ENCODE assay signal across 8 cellular contexts in the genomic region with DNA sequence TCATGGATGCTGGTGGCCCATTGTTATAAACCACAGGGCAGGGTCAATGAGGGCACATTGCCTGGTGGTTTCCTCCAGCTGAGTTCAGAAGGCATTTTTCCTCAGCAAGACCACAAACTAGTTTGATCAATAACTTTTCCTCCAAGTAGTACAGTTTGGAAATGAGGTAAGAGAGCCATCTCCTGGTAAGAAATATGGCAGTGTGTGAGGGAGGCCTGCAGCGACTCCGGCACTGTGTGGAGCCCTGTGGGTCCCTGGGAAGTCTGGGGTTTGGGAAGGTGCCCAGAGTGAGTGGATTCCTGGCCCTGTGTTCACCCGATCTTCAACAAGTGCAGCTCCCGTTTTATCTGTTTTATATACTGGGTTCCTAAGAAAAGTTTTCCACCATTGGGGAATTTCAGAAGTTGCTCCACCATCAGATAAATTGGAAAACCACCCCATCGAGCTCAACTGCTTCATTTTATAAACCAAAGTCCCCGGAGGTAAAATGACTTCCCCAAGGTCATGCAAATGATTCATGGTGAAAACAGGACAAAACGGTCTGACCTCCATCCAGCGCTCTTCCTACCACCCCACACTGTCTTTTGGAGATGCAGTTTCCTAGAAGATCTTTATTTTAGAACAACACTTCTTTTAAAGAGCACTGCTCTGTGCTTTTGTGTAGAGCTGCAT.
DNase-seq lines count a peak whose midpoint lies in the region; ATAC-seq and TF ChIP-seq lines count a peak whose summit lies in the region.

No MANE protein-coding gene starts in this region.

- peak in 1 of 2 donors; percentile 21 for TF ChIP-seq CTCF in right atrium auricular region (IDR thresholded peaks at IDR 0.05)
- peak; percentile 70 for TF ChIP-seq CTCF in fibroblast of villous mesenchyme (IDR thresholded peaks at IDR 0.05; ENCODE audit: insufficient read depth, low read depth, low read length)
- TF ChIP-seq CTCF in uterus (IDR thresholded peaks at IDR 0.05) = peak; percentile 10 to 40 (median 25)

- H3K27ac ChIP-seq in right atrium auricular region (no peak overlapping the region), uterus (peak overlapping the region in 1 of 2 donors; percentile 9)

- DNase-seq in left cardiac atrium (no peak), right atrium auricular region (ENCODE audit: low spot score) (no peak), fibroblast of villous mesenchyme (ENCODE audit: low read depth) (peak; percentile 75), uterus (peak; percentile 51 to 55), G401 (ENCODE audit: low spot score) (no peak)

- in situ Hi-C loops in G401 (cut with HindIII; ENCODE audit: low sequenced_read_pairs) = no loop called here

- H3K27me3 ChIP-seq in right atrium auricular region (no peaks in the 10 kb centered on the region), uterus (no peaks in the 10 kb centered on the region)

- intact Hi-C loops in left cardiac atrium (cut with DNase I) (no loop called here), uterus (cut with DNase I; ENCODE audit: low total_unique reads) (no loop called here)

- H3K9me3 ChIP-seq in right atrium auricular region = no peaks in the 10 kb centered on the region
- no peaks in the 10 kb centered on the region for H3K9me3 ChIP-seq in uterus

- H3K4me3 ChIP-seq in right atrium auricular region (no peak overlapping the region), fibroblast of villous mesenchyme (ENCODE audit: low read depth, low read length) (no peak overlapping the region), uterus (no peak overlapping the region)

- ATAC-seq in left cardiac atrium = peak; percentile 54 to 87
- ATAC-seq in SK-N-SH treated with all-trans-retinoic acid at 6 μM for 48 hours = peak; percentile 89
- no peak for ATAC-seq in GM18858 (IDR thresholded peaks at IDR 0.05; ENCODE audit: unreplicated experiment)
- ATAC-seq in HG03521 (IDR thresholded peaks at IDR 0.05; ENCODE audit: unreplicated experiment) = no peak

- no peaks in the 10 kb centered on the region for H3K36me3 ChIP-seq in right atrium auricular region
- no peaks in the 10 kb centered on the region for H3K36me3 ChIP-seq in uterus

- H3K4me1 ChIP-seq in right atrium auricular region = no peaks in the 10 kb centered on the region
- H3K4me1 ChIP-seq in uterus = no peaks in the 10 kb centered on the region

- TF ChIP-seq POLR2A in uterus (IDR thresholded peaks at IDR 0.05) = no peak

TF ChIP-seq in SK-N-SH treated with all-trans-retinoic acid at 6 μM for 48 hours, 23 proteins besides CTCF, POLR2A, EP300 and RAD21:
- no peak for TF ChIP-seq BACH2 (CRISPR knock-in tag; IDR thresholded peaks at IDR 0.05; ENCODE audit: borderline replicate concordance)
- TF ChIP-seq ZFP3 (CRISPR knock-in tag; IDR thresholded peaks at IDR 0.05) = no peak
- no peak for TF ChIP-seq ARNTL (CRISPR knock-in tag; IDR thresholded peaks at IDR 0.05; ENCODE audit: borderline replicate concordance, low read depth)
- TF ChIP-seq, protein P1, sequence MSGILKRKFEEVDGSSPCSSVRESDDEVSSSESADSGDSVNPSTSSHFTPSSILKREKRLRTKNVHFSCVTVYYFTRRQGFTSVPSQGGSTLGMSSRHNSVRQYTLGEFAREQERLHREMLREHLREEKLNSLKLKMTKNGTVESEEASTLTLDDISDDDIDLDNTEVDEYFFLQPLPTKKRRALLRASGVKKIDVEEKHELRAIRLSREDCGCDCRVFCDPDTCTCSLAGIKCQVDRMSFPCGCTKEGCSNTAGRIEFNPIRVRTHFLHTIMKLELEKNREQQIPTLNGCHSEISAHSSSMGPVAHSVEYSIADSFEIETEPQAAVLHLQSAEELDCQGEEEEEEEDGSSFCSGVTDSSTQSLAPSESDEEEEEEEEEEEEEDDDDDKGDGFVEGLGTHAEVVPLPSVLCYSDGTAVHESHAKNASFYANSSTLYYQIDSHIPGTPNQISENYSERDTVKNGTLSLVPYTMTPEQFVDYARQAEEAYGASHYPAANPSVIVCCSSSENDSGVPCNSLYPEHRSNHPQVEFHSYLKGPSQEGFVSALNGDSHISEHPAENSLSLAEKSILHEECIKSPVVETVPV (CRISPR knock-in tag; IDR thresholded peaks at IDR 0.05) = no peak
- TF ChIP-seq PPARA (CRISPR knock-in tag; IDR thresholded peaks at IDR 0.05; ENCODE audit: borderline replicate concordance) = no peak
- TF ChIP-seq ZC3H10 (CRISPR knock-in tag; IDR thresholded peaks at IDR 0.05) = no peak
- TF ChIP-seq ZNF70 (CRISPR knock-in tag; IDR thresholded peaks at IDR 0.05) = no peak
- TF ChIP-seq, protein P2, sequence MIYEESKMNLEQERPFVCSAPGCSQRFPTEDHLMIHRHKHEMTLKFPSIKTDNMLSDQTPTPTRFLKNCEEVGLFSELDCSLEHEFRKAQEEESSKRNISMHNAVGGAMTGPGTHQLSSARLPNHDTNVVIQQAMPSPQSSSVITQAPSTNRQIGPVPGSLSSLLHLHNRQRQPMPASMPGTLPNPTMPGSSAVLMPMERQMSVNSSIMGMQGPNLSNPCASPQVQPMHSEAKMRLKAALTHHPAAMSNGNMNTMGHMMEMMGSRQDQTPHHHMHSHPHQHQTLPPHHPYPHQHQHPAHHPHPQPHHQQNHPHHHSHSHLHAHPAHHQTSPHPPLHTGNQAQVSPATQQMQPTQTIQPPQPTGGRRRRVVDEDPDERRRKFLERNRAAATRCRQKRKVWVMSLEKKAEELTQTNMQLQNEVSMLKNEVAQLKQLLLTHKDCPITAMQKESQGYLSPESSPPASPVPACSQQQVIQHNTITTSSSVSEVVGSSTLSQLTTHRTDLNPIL (CRISPR knock-in tag; IDR thresholded peaks at IDR 0.05; ENCODE audit: low read depth) = no peak
- TF ChIP-seq SNAI2 (CRISPR knock-in tag; IDR thresholded peaks at IDR 0.05) = no peak
- TF ChIP-seq, protein P3, sequence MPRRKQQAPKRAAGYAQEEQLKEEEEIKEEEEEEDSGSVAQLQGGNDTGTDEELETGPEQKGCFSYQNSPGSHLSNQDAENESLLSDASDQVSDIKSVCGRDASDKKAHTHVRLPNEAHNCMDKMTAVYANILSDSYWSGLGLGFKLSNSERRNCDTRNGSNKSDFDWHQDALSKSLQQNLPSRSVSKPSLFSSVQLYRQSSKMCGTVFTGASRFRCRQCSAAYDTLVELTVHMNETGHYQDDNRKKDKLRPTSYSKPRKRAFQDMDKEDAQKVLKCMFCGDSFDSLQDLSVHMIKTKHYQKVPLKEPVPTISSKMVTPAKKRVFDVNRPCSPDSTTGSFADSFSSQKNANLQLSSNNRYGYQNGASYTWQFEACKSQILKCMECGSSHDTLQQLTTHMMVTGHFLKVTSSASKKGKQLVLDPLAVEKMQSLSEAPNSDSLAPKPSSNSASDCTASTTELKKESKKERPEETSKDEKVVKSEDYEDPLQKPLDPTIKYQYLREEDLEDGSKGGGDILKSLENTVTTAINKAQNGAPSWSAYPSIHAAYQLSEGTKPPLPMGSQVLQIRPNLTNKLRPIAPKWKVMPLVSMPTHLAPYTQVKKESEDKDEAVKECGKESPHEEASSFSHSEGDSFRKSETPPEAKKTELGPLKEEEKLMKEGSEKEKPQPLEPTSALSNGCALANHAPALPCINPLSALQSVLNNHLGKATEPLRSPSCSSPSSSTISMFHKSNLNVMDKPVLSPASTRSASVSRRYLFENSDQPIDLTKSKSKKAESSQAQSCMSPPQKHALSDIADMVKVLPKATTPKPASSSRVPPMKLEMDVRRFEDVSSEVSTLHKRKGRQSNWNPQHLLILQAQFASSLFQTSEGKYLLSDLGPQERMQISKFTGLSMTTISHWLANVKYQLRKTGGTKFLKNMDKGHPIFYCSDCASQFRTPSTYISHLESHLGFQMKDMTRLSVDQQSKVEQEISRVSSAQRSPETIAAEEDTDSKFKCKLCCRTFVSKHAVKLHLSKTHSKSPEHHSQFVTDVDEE (CRISPR knock-in tag; IDR thresholded peaks at IDR 0.05) = no peak
- TF ChIP-seq RARB (CRISPR knock-in tag; IDR thresholded peaks at IDR 0.05) = no peak
- no peak for TF ChIP-seq CSDC2 (CRISPR knock-in tag; IDR thresholded peaks at IDR 0.05)
- TF ChIP-seq ZNF8 (CRISPR knock-in tag; IDR thresholded peaks at IDR 0.05) = no peak
- TF ChIP-seq, protein P4, sequence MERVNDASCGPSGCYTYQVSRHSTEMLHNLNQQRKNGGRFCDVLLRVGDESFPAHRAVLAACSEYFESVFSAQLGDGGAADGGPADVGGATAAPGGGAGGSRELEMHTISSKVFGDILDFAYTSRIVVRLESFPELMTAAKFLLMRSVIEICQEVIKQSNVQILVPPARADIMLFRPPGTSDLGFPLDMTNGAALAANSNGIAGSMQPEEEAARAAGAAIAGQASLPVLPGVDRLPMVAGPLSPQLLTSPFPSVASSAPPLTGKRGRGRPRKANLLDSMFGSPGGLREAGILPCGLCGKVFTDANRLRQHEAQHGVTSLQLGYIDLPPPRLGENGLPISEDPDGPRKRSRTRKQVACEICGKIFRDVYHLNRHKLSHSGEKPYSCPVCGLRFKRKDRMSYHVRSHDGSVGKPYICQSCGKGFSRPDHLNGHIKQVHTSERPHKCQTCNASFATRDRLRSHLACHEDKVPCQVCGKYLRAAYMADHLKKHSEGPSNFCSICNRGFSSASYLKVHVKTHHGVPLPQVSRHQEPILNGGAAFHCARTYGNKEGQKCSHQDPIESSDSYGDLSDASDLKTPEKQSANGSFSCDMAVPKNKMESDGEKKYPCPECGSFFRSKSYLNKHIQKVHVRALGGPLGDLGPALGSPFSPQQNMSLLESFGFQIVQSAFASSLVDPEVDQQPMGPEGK (CRISPR knock-in tag; IDR thresholded peaks at IDR 0.05; ENCODE audit: borderline replicate concordance) = no peak
- no peak for TF ChIP-seq ZNF565 (CRISPR knock-in tag; conservative IDR thresholded peaks at IDR 0.05; ENCODE audit: low read depth)
- no peak for TF ChIP-seq ESRRG (CRISPR knock-in tag; IDR thresholded peaks at IDR 0.05)
- TF ChIP-seq ISL1 (CRISPR knock-in tag; IDR thresholded peaks at IDR 0.05) = no peak

Comparison
In these comparisons a context has a peak if more than half of its experiments do, and no peak if none do; other contexts are left out.
1. ATAC-seq: peak in left cardiac atrium (2 of 2) and SK-N-SH treated with all-trans-retinoic acid at 6 μM for 48 hours (single experiment); none in GM18858 (single experiment) and HG03521 (single experiment).
2. DNase-seq: peak in fibroblast of villous mesenchyme (single experiment) and uterus (2 of 2); none in left cardiac atrium (single experiment), right atrium auricular region (single experiment) and G401 (single experiment).